Comparison of ENCODE assay signal across 19 cellular contexts in the genomic region with DNA sequence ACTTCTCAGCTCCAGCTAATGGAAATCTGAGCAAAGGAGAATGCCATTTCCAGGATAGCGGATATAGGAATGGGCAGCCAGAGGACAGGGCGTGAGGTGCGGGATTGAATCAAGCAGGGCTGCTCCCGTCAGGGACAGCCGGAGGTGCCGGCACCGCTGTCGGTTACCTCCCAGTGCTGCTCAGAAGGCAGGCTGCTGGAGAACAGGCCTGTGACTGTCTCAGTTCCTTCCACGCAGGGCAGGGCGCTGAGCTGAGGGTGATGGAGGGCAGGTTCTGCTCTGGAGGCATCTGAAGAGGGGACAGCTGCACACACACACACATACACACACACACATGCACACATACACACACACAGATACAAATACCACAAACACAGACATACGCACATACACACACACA.
"Had no signal": no experiment of that assay in that cellular context is flagged by ENCODE, and none has a peak within 500 bp of the region (broad histone marks: within the 10 kb centered on the region; RNA-seq: fewer than 3 reads in every experiment).

No MANE protein-coding gene starts in this region.

- H3K27ac ChIP-seq: KMS-11, SJSA1, SK-N-MC had no signal

- H3K4me3 ChIP-seq: K562, SJSA1, SK-N-MC had no signal

- H3K27me3 ChIP-seq: SJSA1 had no signal

- ATAC-seq: HepG2, K562 had no signal

- H3K9me3 ChIP-seq: SJSA1 had no signal

- H3K4me2 ChIP-seq: KMS-11 had no signal

- DNase-seq: Kasumi-1, MM.1S, NCI-H1092 treated with DMSO at 0.1 percent for 48 hours, NCI-H1436 treated with DMSO at 0.1 percent for 48 hours, NCI-H1694, NCI-H187 treated with DMSO at 0.1 percent for 48 hours, NCI-H2029 treated with DMSO at 0.1 percent for 48 hours, NCI-H2227 treated with DMSO at 0.1 percent for 48 hours, NCI-H524, NCI-H526 treated with DMSO at 0.1 percent for 48 hours, NCI-H748 treated with DMSO at 0.1 percent for 48 hours, Right ventricle myocardium superior, RPMI8226, SIG-M5 had no signal

- H3K9ac ChIP-seq: KMS-11 had no signal

- H3K4me1 ChIP-seq: SJSA1 had no signal
